ENCODE assay signal across 8 cellular contexts in the genomic region with DNA sequence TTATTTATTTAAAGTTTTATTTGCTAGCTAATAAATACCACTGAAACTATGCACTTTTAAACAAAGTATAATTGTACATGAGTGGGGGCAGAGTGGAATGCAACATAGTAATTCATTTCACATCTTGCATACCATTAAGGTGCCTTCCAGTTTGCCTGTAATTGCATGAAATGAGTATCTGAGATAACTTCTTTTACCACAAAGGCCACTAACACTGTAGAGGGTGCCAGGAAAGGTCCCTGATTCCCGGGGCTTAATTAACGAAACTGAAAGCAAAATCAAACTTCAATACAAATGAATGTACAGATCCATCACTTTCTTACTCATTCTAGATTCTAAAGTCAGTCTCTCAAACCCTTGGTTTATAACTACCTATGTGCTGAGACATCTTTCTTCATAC. TPM values are rescaled to one million over a fixed set of nuclear protein-coding genes. Genes with fewer than 3 reads are reported as not detected.
DNase-seq lines count a peak whose midpoint lies in the region; ATAC-seq and TF ChIP-seq lines count a peak whose summit lies in the region.

No MANE protein-coding gene starts in this region.

- peaks cover 67% of the 10 kb centered on the region for H3K79me2 ChIP-seq in ACC112 (ENCODE audit: control insufficient read depth, insufficient read depth, low read length, unreplicated experiment)

- no peak overlapping the region for H2AFZ ChIP-seq in ACC112 (ENCODE audit: low read length, unreplicated experiment)

- H3K4me1 ChIP-seq in ACC112 (ENCODE audit: control insufficient read depth, insufficient read depth, low read length, unreplicated experiment) (peaks cover 5% of the 10 kb centered on the region), spleen (peaks cover 24 to 86% (median 71%) of the 10 kb centered on the region in 6 donors)
- H3K4me1 ChIP-seq in effector memory CD4-positive, alpha-beta T cell (ENCODE audit: control insufficient read depth, insufficient read depth, low read length, poor library complexity, severe bottlenecking) = peaks cover 55% of the 10 kb centered on the region

- H3K36me3 ChIP-seq in ACC112 (ENCODE audit: insufficient read depth, low read length) (peaks cover 8% of the 10 kb centered on the region; the same call in 1 of the 2 replicates), spleen (peaks cover 0 to 8% (median 0%) of the 10 kb centered on the region in 6 donors)
- no peaks in the 10 kb centered on the region for H3K36me3 ChIP-seq in effector memory CD4-positive, alpha-beta T cell (ENCODE audit: control insufficient read depth, insufficient read depth, low read length)

- DNase-seq in RPMI8226 (peak; percentile 75), spleen (no peak), SW 1271 (lab: John Stamatoyannopoulos, UW) (no peak), NCI-H2196 (lab: John Stamatoyannopoulos, UW; ENCODE audit: unreplicated experiment) (no peak)
- peak in 1 of 3 donors; percentile 2 for DNase-seq in effector memory CD4-positive, alpha-beta T cell

- TF ChIP-seq POLR2A in spleen (IDR thresholded peaks at IDR 0.05) = no peak

- TF ChIP-seq CTCF in spleen (IDR thresholded peaks at IDR 0.05 in 8 of 11, conservative IDR thresholded peaks at IDR 0.05 in 3 of 11) = no peak

- peak; percentile 52 for ATAC-seq in GM18502 (IDR thresholded peaks at IDR 0.05; ENCODE audit: poor library complexity, unreplicated experiment)
- ATAC-seq in HG03060 (IDR thresholded peaks at IDR 0.05; ENCODE audit: low read depth, unreplicated experiment) = peak; percentile 43

- H3K9me3 ChIP-seq in effector memory CD4-positive, alpha-beta T cell (ENCODE audit: control insufficient read depth, low read length) = no peaks in the 10 kb centered on the region
- no peaks in the 10 kb centered on the region for H3K9me3 ChIP-seq in spleen

- intact Hi-C loops in spleen (cut with DNase I; ENCODE audit: low total_unique reads) = no loop called here

- H3K27me3 ChIP-seq in ACC112 (ENCODE audit: insufficient read depth, low read length) (no peaks in the 10 kb centered on the region), spleen (replicated peaks in 1 of 7) (no peaks in the 10 kb centered on the region)
- no peaks in the 10 kb centered on the region for H3K27me3 ChIP-seq in effector memory CD4-positive, alpha-beta T cell (replicated peaks; ENCODE audit: control insufficient read depth, insufficient read depth, low read length, poor library complexity, severe bottlenecking)

- no peak overlapping the region for H3K27ac ChIP-seq in ACC112 (ENCODE audit: low read depth, low read length)
- H3K27ac ChIP-seq in effector memory CD4-positive, alpha-beta T cell (ENCODE audit: insufficient read depth, low read length, poor library complexity, severe bottlenecking) = peak overlapping the region; percentile 96
- H3K27ac ChIP-seq in spleen = peak overlapping the region in 7 of 8 donors; percentile 96 to 99 (median 98)

- 0 to 8% (median 0%) methylated on average over 2 of the region's 2 CpGs for WGBS in spleen, 5 donors

- H3K4me3 ChIP-seq in ACC112 (ENCODE audit: low read depth, low read length) = peak overlapping the region; percentile 85
- H3K4me3 ChIP-seq in effector memory CD4-positive, alpha-beta T cell (ENCODE audit: insufficient read depth, low read depth, low read length, poor library complexity, severe bottlenecking) = peak overlapping the region; percentile 75
- H3K4me3 ChIP-seq in spleen = peak overlapping the region; percentile 72 to 98 (median 84)

RNA-seq across cellular contexts. Expression of a gene that starts 2.1 kb away (rescaled TPM):
- 100 to 1,000 TPM; 106 to 156 (median 130) TPM for total RNA-seq in spleen
- polyA plus RNA-seq in spleen = 10 to 100 TPM; 48.2 to 54.6 (median 51.0) TPM
